ENCODE assay signal across 12 cellular contexts in the genomic region with DNA sequence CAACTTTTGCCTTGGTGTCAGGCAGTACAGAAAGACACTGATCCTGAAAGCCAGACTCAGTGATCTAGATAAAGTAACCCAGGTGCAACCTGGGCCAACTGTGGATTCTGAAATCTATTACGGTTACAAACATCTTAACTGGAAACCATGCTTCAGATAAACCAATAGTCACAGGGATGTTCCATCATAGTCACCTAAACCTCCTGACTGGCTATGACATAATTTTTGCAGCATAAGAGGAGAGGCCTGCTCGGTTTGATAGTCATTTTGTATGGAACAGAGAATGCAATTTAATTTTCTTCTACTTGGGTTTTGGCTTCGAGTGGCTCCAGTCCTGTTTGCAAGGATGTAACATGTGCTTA. TPM values are rescaled to one million over a fixed set of nuclear protein-coding genes. Genes with fewer than 3 reads are reported as not detected.
DNase-seq lines count a peak whose midpoint lies in the region; ATAC-seq and TF ChIP-seq lines count a peak whose summit lies in the region.
"Had no signal": no experiment of that assay in that cellular context is flagged by ENCODE, and none has a peak within 500 bp of the region (broad histone marks: within the 10 kb centered on the region; RNA-seq: fewer than 3 reads in every experiment).

No MANE protein-coding gene starts in this region.

- peak overlapping the region; percentile 71 for H3K27ac Mint-ChIP-seq in activated T-cell treated with anti-CD3 and anti-CD28 coated beads, Interleukin-2, amount 50 U/mL, for 24 hours
- peak overlapping the region; percentile 88 for H3K27ac Mint-ChIP-seq in activated CD8-positive, alpha-beta T cell treated with anti-CD3 and anti-CD28 coated beads, Interleukin-2, amount 10 ng/mL, durations not matched to agents 7 days and 5 days
- H3K27ac Mint-ChIP-seq in nephron progenitor cell, result no peak overlapping the region

- no peak for ATAC-seq in activated CD8-positive, alpha-beta T cell treated with anti-CD3 and anti-CD28 coated beads, Interleukin-2, amount 10 ng/mL, durations not matched to agents 7 days and 5 days
- ATAC-seq: sciatic nerve had no signal

- H3K4me1 ChIP-seq in DOHH2 (ENCODE audit: control insufficient read depth, low read length) (peaks cover 80% of the 10 kb centered on the region), sigmoid colon (peaks cover 0 to 18% (median 14%) of the 10 kb centered on the region in 4 donors)

- DNase-seq in activated T-cell treated with anti-CD3 and anti-CD28 coated beads, Interleukin-2, amount 50 U/mL, for 24 hours, result no peak
- no peak for DNase-seq in activated T-cell treated with anti-CD3 and anti-CD28 coated beads, Interleukin-2, amount 50 U/mL, for 48 hours
- no peak for DNase-seq in activated CD8-positive, alpha-beta T cell treated with anti-CD3 and anti-CD28 coated beads, Interleukin-2, amount 10 ng/mL, durations not matched to agents 7 days and 5 days
- DNase-seq in sigmoid colon (no peak), EL (no peak), nephron progenitor cell (no peak)

- H3K9me2 ChIP-seq in DOHH2 (replicated peaks; ENCODE audit: control insufficient read depth, low read length) (no peaks in the 10 kb centered on the region), neural cell (ENCODE audit: insufficient read depth, low read length) (no peaks in the 10 kb centered on the region)

- TF ChIP-seq EP300 in neural cell (conservative IDR thresholded peaks at IDR 0.05; ENCODE audit: poor library complexity, severe bottlenecking), result no peak
- no peak for TF ChIP-seq EP300 in sigmoid colon (IDR thresholded peaks at IDR 0.05)

- no peaks in the 10 kb centered on the region for H3K27me3 ChIP-seq in DOHH2 (ENCODE audit: control insufficient read depth, low read length)
- H3K27me3 ChIP-seq in neural cell (ENCODE audit: insufficient read depth, low read depth, low read length), result no peaks in the 10 kb centered on the region
- no peaks in the 10 kb centered on the region for H3K27me3 ChIP-seq in sigmoid colon

- peaks cover 49% of the 10 kb centered on the region for H3K79me2 ChIP-seq in DOHH2 (ENCODE audit: control insufficient read depth, low read length)
- H3K79me2 ChIP-seq in neural cell (replicated peaks; ENCODE audit: insufficient read depth, low read length), result peaks cover 75% of the 10 kb centered on the region

- H3K27me3 Mint-ChIP-seq in activated T-cell treated with anti-CD3 and anti-CD28 coated beads, Interleukin-2, amount 50 U/mL, for 24 hours, result no peaks in the 10 kb centered on the region
- H3K27me3 Mint-ChIP-seq in activated CD8-positive, alpha-beta T cell treated with anti-CD3 and anti-CD28 coated beads, Interleukin-2, amount 10 ng/mL, durations not matched to agents 7 days and 5 days (ENCODE audit: low read depth), result peaks cover 9% of the 10 kb centered on the region
- peaks cover 34% of the 10 kb centered on the region for H3K27me3 Mint-ChIP-seq in nephron progenitor cell (ENCODE audit: low read depth, poor library complexity)

- H3K36me3 ChIP-seq in DOHH2 (ENCODE audit: control insufficient read depth, low read length) (peaks cover 9% of the 10 kb centered on the region), neural cell (ENCODE audit: insufficient read depth, low read length) (no peaks in the 10 kb centered on the region), sigmoid colon (no peaks in the 10 kb centered on the region)

- H3K9me3 ChIP-seq in DOHH2 (ENCODE audit: control insufficient read depth, insufficient read depth, low read length), result no peaks in the 10 kb centered on the region
- no peaks in the 10 kb centered on the region for H3K9me3 ChIP-seq in neural cell (ENCODE audit: low read length)
- no peaks in the 10 kb centered on the region for H3K9me3 ChIP-seq in sigmoid colon

- peaks cover 72% of the 10 kb centered on the region for H3K4me1 Mint-ChIP-seq in activated T-cell treated with anti-CD3 and anti-CD28 coated beads, Interleukin-2, amount 50 U/mL, for 24 hours (ENCODE audit: low read depth)
- H3K4me1 Mint-ChIP-seq in activated CD8-positive, alpha-beta T cell treated with anti-CD3 and anti-CD28 coated beads, Interleukin-2, amount 10 ng/mL, durations not matched to agents 7 days and 5 days (ENCODE audit: low read depth), result peaks cover 74% of the 10 kb centered on the region
- peaks cover 39% of the 10 kb centered on the region for H3K4me1 Mint-ChIP-seq in nephron progenitor cell

- H3K27ac ChIP-seq in DOHH2 (ENCODE audit: low read depth, low read length) (peak overlapping the region; percentile 93), neural cell (ENCODE audit: low read length) (no peak overlapping the region), sigmoid colon (no peak overlapping the region)

- peak overlapping the region; percentile 83 for H3K4me2 ChIP-seq in DOHH2 (ENCODE audit: low read length)
- H3K4me2 ChIP-seq in neural cell (ENCODE audit: low read length), result peak overlapping the region; percentile 52

- H4K20me1 ChIP-seq in DOHH2 (ENCODE audit: control insufficient read depth, insufficient read depth, low read depth, low read length) (peaks cover 30% of the 10 kb centered on the region), neural cell (ENCODE audit: insufficient read depth) (no peaks in the 10 kb centered on the region)

- H2AFZ ChIP-seq in neural cell (ENCODE audit: low read depth, low read length), result no peak overlapping the region

- no peak overlapping the region for H3K4me3 Mint-ChIP-seq in activated T-cell treated with anti-CD3 and anti-CD28 coated beads, Interleukin-2, amount 50 U/mL, for 24 hours
- peak overlapping the region; percentile 64 for H3K4me3 Mint-ChIP-seq in activated CD8-positive, alpha-beta T cell treated with anti-CD3 and anti-CD28 coated beads, Interleukin-2, amount 10 ng/mL, durations not matched to agents 7 days and 5 days
- H3K4me3 Mint-ChIP-seq in nephron progenitor cell, result no peak overlapping the region
- H3K4me3 Mint-ChIP-seq: neural crest cell had no signal

- no peak for TF ChIP-seq POLR2A in sigmoid colon (IDR thresholded peaks at IDR 0.05)

- no peaks in the 10 kb centered on the region for H3K9me3 Mint-ChIP-seq in activated T-cell treated with anti-CD3 and anti-CD28 coated beads, Interleukin-2, amount 50 U/mL, for 24 hours
- H3K9me3 Mint-ChIP-seq in activated CD8-positive, alpha-beta T cell treated with anti-CD3 and anti-CD28 coated beads, Interleukin-2, amount 10 ng/mL, durations not matched to agents 7 days and 5 days (ENCODE audit: insufficient read depth), result no peaks in the 10 kb centered on the region
- H3K9me3 Mint-ChIP-seq in nephron progenitor cell, result no peaks in the 10 kb centered on the region
- H3K9me3 Mint-ChIP-seq: neural crest cell; stimulated activated naive CD8-positive, alpha-beta T cell treated with anti-CD3 and anti-CD28 coated beads, Interleukin-15, amount 100 ng/mL, for 72 hours had no signal

- H3F3A ChIP-seq in DOHH2 (ENCODE audit: control insufficient read depth, insufficient read depth), result peaks cover 44% of the 10 kb centered on the region
- no peaks in the 10 kb centered on the region for H3F3A ChIP-seq in neural cell (ENCODE audit: insufficient read depth, low read length, poor library complexity, severe bottlenecking)

- H3K36me3 Mint-ChIP-seq in activated T-cell treated with anti-CD3 and anti-CD28 coated beads, Interleukin-2, amount 50 U/mL, for 24 hours (ENCODE audit: low read depth), result no peaks in the 10 kb centered on the region
- H3K36me3 Mint-ChIP-seq in activated CD8-positive, alpha-beta T cell treated with anti-CD3 and anti-CD28 coated beads, Interleukin-2, amount 10 ng/mL, durations not matched to agents 7 days and 5 days (ENCODE audit: low read depth), result peaks cover 29% of the 10 kb centered on the region
- H3K36me3 Mint-ChIP-seq in nephron progenitor cell (ENCODE audit: low read depth), result no peaks in the 10 kb centered on the region

- POLR2A ChIA-PET in activated CD8-positive, alpha-beta T cell treated with anti-CD3 and anti-CD28 coated beads, Interleukin-2, amount 10 ng/mL, durations not matched to agents 7 days and 5 days (lab: Charles Lee), result no interaction called here

- H3K4me3 ChIP-seq in DOHH2 (ENCODE audit: low read length) (peak overlapping the region; percentile 77), neural cell (ENCODE audit: low read length) (peak overlapping the region; percentile 75), sigmoid colon (no peak overlapping the region)
- H3K4me3 ChIP-seq: lung had no signal

- CTCF ChIA-PET in activated CD8-positive, alpha-beta T cell treated with anti-CD3 and anti-CD28 coated beads, Interleukin-2, amount 10 ng/mL, durations not matched to agents 7 days and 5 days (lab: Charles Lee), result no interaction called here

- no peak overlapping the region for H3K9ac ChIP-seq in neural cell (ENCODE audit: low read length)

- TF ChIP-seq CTCF in DOHH2 (IDR thresholded peaks at IDR 0.05; ENCODE audit: low read depth, low read length, poor library complexity, severe bottlenecking), result no peak
- TF ChIP-seq CTCF in neural cell (IDR thresholded peaks at IDR 0.05; ENCODE audit: poor library complexity, severe bottlenecking), result no peak
- TF ChIP-seq CTCF in sigmoid colon (IDR thresholded peaks at IDR 0.05), result no peak
- no peak for TF ChIP-seq CTCF in nephron progenitor cell (IDR thresholded peaks at IDR 0.05)

- no peak for TF ChIP-seq RAD21 in neural cell (conservative IDR thresholded peaks at IDR 0.05)

- WGBS in sigmoid colon, 2 donors, result 74 to 76% methylated on average over 3 of the region's 3 CpGs

- intact Hi-C loops in sigmoid colon (cut with DNase I), result loop anchor here (10.0 kb wide), 1 partner anchor 218 kb away; no protein-coding TSS in a partner anchor

TF ChIP-seq in neural cell, 6 proteins besides CTCF, POLR2A, EP300 and RAD21 (continues in another document):
- TF ChIP-seq MXI1 (conservative IDR thresholded peaks at IDR 0.05; ENCODE audit: poor library complexity, severe bottlenecking), result no peak
- no peak for TF ChIP-seq POLR2AphosphoS5 (IDR thresholded peaks at IDR 0.05)

RNA-seq across cellular contexts. Expression of gene SLCO3A1, which starts 3.7 kb away (rescaled TPM):
- 10 to 100 TPM; 29.3 to 32.7 TPM for total RNA-seq in activated CD8-positive, alpha-beta T cell treated with anti-CD3 and anti-CD28 coated beads, Interleukin-2, amount 10 ng/mL, durations not matched to agents 7 days and 5 days
- polyA plus RNA-seq in neural cell (14.2 and 24.5 TPM in 2 replicates), sigmoid colon (10 to 100 TPM in 1 of 3 donors, 1 to 10 TPM in 2; 1.4 to 10.5 (median 2.4) TPM)
- 39.0 and 46.7 TPM in 2 replicates for polyA minus RNA-seq in neural cell
- total RNA-seq in sigmoid colon, result 1 to 10 TPM; 3.7 to 5.7 (median 5.1) TPM

Comparison
In these comparisons a context has a peak if more than half of its experiments do, and no peak if none do; other contexts are left out.
1. H3K4me3 ChIP-seq: peak in DOHH2 (single experiment) and neural cell (single experiment); none in sigmoid colon (0 of 4).
2. RNA of gene SLCO3A1, which starts 3.7 kb away (total RNA-seq): 29.3 to 32.7 TPM in activated CD8-positive, alpha-beta T cell treated with anti-CD3 and anti-CD28 coated beads, Interleukin-2, amount 10 ng/mL, durations not matched to agents 7 days and 5 days; 3.7 to 5.7 TPM in sigmoid colon; every median in the first group is over 4 times any median in the second.